ENCODE assay signal across 8 cellular contexts in the genomic region with DNA sequence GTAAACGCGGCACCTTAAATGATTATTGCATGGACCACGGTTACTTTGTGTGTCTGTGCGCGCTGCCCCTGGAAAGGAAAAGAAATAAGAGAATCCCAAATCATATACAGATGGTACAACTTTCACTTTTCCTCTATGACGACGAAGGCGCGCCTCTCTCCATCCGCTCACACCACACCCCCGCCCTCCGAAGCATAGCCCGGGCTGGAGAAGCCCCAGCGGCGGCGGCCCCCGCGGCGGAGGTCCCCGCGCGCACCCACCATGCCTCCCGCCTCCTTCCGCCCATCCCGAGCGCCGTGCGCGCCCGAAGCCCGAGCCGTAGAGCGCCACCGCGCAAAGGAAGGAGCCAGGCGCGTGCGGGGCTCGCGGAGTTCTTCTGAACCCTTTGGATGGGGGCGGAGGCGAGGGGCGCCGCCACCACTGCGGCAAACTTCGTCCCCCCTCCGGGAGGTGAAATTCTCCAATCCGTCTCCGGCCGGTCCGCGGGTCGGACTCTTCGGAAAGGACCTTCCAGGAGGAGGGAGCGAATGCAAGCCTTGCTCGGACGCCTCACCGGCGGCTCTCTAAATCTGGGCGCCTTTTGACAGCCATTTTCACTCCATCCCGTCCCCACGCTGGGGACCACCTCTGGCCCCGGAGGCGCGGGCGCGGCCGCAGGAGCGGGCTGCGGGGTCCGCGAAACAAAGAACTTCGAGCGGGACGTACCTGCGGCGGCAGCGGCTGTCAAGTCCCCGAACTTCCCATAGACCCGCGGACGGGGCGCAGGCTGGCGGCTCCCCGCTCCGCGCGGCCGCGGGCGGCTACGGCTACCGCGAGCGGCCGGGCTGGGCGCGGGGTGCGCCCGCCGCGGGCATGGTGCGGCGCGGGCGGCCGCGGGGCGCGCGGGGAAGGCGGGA. TPM values are rescaled to one million over a fixed set of nuclear protein-coding genes. Genes with fewer than 3 reads are reported as not detected.
DNase-seq lines count a peak whose midpoint lies in the region; FAIRE-seq and TF ChIP-seq lines count a peak whose summit lies in the region.

No MANE protein-coding gene starts in this region.

- peak overlapping the region; percentile 56 for H3K4me3 ChIP-seq in GM12865 (ENCODE audit: low read depth, low read length)
- H3K4me3 ChIP-seq in HEK293 (ENCODE audit: low read depth, low read length): peak overlapping the region; percentile 74
- H3K4me3 ChIP-seq in endocrine pancreas (ENCODE audit: control insufficient read depth, insufficient read depth, low read length): peak overlapping the region; percentile 59
- H3K4me3 ChIP-seq in mesenchymal stem cell (ENCODE audit: insufficient read depth in 1 of 2, low read depth in 1 of 2, low read length in 2 of 2): peak overlapping the region; percentile 71 to 95

- CTCF ChIA-PET in HEK293 (lab: Yijun Ruan, JAX) (no interaction called here), RWPE1 (lab: Yijun Ruan, JAX) (interaction anchor here (0.7 kb wide), 2 partner anchors 144 to 179 kb away, joined by 3 read pairs; no protein-coding TSS in a partner anchor)

- DNase-seq in GM12865 (ENCODE audit: low read depth): no peak
- DNase-seq in RWPE1 (ENCODE audit: low spot score): peak; percentile 49
- peak; percentile 76 for DNase-seq in mesenchymal stem cell
- peak; percentile 57 for DNase-seq in ureter (ENCODE audit: low spot score)
- DNase-seq in GM19239 (ENCODE audit: insufficient read length, low spot score): no peak
- no peak for DNase-seq in CD1c-positive myeloid dendritic cell (ENCODE audit: extremely low spot score)

- peak overlapping the region in 1 of 2 experiments; percentile 99 for H2BK12ac ChIP-seq in mesenchymal stem cell (ENCODE audit: low read length in 2 of 2)

- H2BK120ac ChIP-seq in mesenchymal stem cell (ENCODE audit: low read depth, low read length): peak overlapping the region; percentile 71

- H2BK5ac ChIP-seq in mesenchymal stem cell (ENCODE audit: low read depth, low read length, poor library complexity, severe bottlenecking): no peak overlapping the region

- H3K23ac ChIP-seq in mesenchymal stem cell (ENCODE audit: low read length in 2 of 2): peak overlapping the region in 1 of 2 experiments; percentile 48

- H3K9me3 ChIP-seq in HEK293 (ENCODE audit: control insufficient read depth, insufficient read depth, low read depth, low read length) (no peaks in the 10 kb centered on the region), endocrine pancreas (ENCODE audit: control insufficient read depth, low read length) (no peaks in the 10 kb centered on the region), mesenchymal stem cell (ENCODE audit: control insufficient read depth, low read length) (no peaks in the 10 kb centered on the region)

- H4K91ac ChIP-seq in mesenchymal stem cell (ENCODE audit: low read length): no peak overlapping the region

- peaks cover 8% of the 10 kb centered on the region for H3K79me1 ChIP-seq in mesenchymal stem cell (replicated peaks; ENCODE audit: low read length, poor library complexity, severe bottlenecking)

- no peak overlapping the region for H2AFZ ChIP-seq in mesenchymal stem cell (ENCODE audit: low read depth, low read length)

- H2AK5ac ChIP-seq in mesenchymal stem cell (ENCODE audit: low read length, severe bottlenecking): no peak overlapping the region

- peak overlapping the region; percentile 97 for H3K4me2 ChIP-seq in mesenchymal stem cell (ENCODE audit: low read length, poor library complexity, severe bottlenecking)

- H3K18ac ChIP-seq in mesenchymal stem cell (ENCODE audit: low read depth in 1 of 2, low read length in 2 of 2): peak overlapping the region; percentile 69 to 99

- H3K36me3 ChIP-seq in HEK293 (ENCODE audit: control insufficient read depth in 2 of 2, insufficient read depth in 1 of 2, low read length in 2 of 2) (no peaks in the 10 kb centered on the region), endocrine pancreas (ENCODE audit: control insufficient read depth, insufficient read depth, low read length) (no peaks in the 10 kb centered on the region), mesenchymal stem cell (ENCODE audit: control insufficient read depth in 1 of 2, insufficient read depth in 2 of 2, low read depth in 1 of 2, low read length in 2 of 2) (no peaks in the 10 kb centered on the region)

- no peaks in the 10 kb centered on the region for H3K27me3 ChIP-seq in endocrine pancreas (ENCODE audit: control insufficient read depth, insufficient read depth, low read length)
- H3K27me3 ChIP-seq in mesenchymal stem cell (ENCODE audit: control insufficient read depth in 1 of 2, insufficient read depth in 1 of 2, low read length in 2 of 2): no peaks in the 10 kb centered on the region

- H3K9ac ChIP-seq in endocrine pancreas (ENCODE audit: control insufficient read depth, insufficient read depth, low read length) (peak overlapping the region; percentile 70), mesenchymal stem cell (ENCODE audit: low read length) (peak overlapping the region; percentile 93)

- H3K4ac ChIP-seq in mesenchymal stem cell (ENCODE audit: low read depth in 1 of 2, low read length in 2 of 2): peak overlapping the region; percentile 24 to 54

- TF ChIP-seq CTCF in GM12865 (IDR thresholded peaks at IDR 0.05; ENCODE audit: insufficient read depth, low read depth, low read length, missing control alignments) (no peak), HEK293 (tag by site-specific recombination; IDR thresholded peaks at IDR 0.05) (peak; percentile 53; the same call in 1 of the 2 replicates), RWPE1 (conservative IDR thresholded peaks at IDR 0.05; ENCODE audit: low read depth) (no peak)

- peak overlapping the region in 1 of 2 experiments; percentile 77 for H3K14ac ChIP-seq in mesenchymal stem cell (ENCODE audit: low read length in 2 of 2)

- H3K27ac ChIP-seq in HEK293 (ENCODE audit: extremely low read depth, low read depth, low read length) (peak overlapping the region; percentile 96), RWPE1 (peak overlapping the region; percentile 96), mesenchymal stem cell (ENCODE audit: low read length, poor library complexity, severe bottlenecking) (no peak overlapping the region)

- no peak for FAIRE-seq in GM19239 (lab: Jason Lieb, UNC)

- peaks cover 59% of the 10 kb centered on the region for H3K4me1 ChIP-seq in HEK293 (ENCODE audit: control insufficient read depth, insufficient read depth, low read length)
- peaks cover 9% of the 10 kb centered on the region for H3K4me1 ChIP-seq in endocrine pancreas (ENCODE audit: control insufficient read depth, insufficient read depth, low read length)
- peaks cover 10% of the 10 kb centered on the region for H3K4me1 ChIP-seq in mesenchymal stem cell (ENCODE audit: control insufficient read depth, insufficient read depth, low read depth, low read length)

- H2BK15ac ChIP-seq in mesenchymal stem cell (ENCODE audit: low read depth, poor library complexity, severe bottlenecking): no peak overlapping the region

- H4K8ac ChIP-seq in mesenchymal stem cell (ENCODE audit: low read length): peak overlapping the region; percentile 12

- WGBS in mesenchymal stem cell: under 1% methylated on average over 88 of the region's 112 CpGs

- POLR2A ChIA-PET in HEK293 (lab: Yijun Ruan, JAX): no interaction called here
- POLR2A ChIA-PET in RWPE1 (lab: Yijun Ruan, JAX; ENCODE audit: low non-redundant PET): no interaction called here

TF ChIP-seq in HEK293, 187 proteins besides CTCF, POLR2A, EP300 and RAD21 (continues in another document):
- TF ChIP-seq GLIS2 (tag by site-specific recombination; IDR thresholded peaks at IDR 0.05) (peak; percentile 88), PATZ1 (tag by site-specific recombination; IDR thresholded peaks at IDR 0.05) (peak; percentile 77), ZXDB (tag by site-specific recombination; IDR thresholded peaks at IDR 0.05) (peak; percentile 53), KLF10 (tag by site-specific recombination; IDR thresholded peaks at IDR 0.05) (peak; percentile 61), PBX3 (CRISPR knock-in tag; IDR thresholded peaks at IDR 0.05) (peak; percentile 79; the same call in 1 of the 2 replicates), SP2 (tag by site-specific recombination; IDR thresholded peaks at IDR 0.05) (peak; percentile 72), ZNF426 (tag by site-specific recombination; IDR thresholded peaks at IDR 0.05) (no peak), ZEB2 (tag by site-specific recombination; IDR thresholded peaks at IDR 0.05) (0 out of 2 replicates have a peak, but pooled peaks have one; percentile 55), SP3 (tag by site-specific recombination; IDR thresholded peaks at IDR 0.05) (peak; percentile 9; the same call in 1 of the 2 replicates), YY1 (tag by site-specific recombination; IDR thresholded peaks at IDR 0.05) (peak; percentile 36; the same call in 1 of the 2 replicates), ZNF202 (tag by site-specific recombination; IDR thresholded peaks at IDR 0.05; ENCODE audit: borderline replicate concordance) (no peak), ZNF501 (tag by site-specific recombination; IDR thresholded peaks at IDR 0.05) (0 out of 2 replicates have a peak, but pooled peaks have one; percentile 28), ZNF423 (tag by site-specific recombination; IDR thresholded peaks at IDR 0.05) (no peak)

RNA-seq across cellular contexts. Expression of gene GLI3, which starts 0.5 kb away (rescaled TPM):
- 10.2 TPM for polyA plus RNA-seq in mesenchymal stem cell (2013, experiment 1 of 2)
- polyA plus RNA-seq in mesenchymal stem cell (2013, experiment 2 of 2): 10.0 TPM
- 28.8 TPM for total RNA-seq in ureter

Comparison
In these comparisons a context has a peak if more than half of its experiments do, and no peak if none do; other contexts are left out.
1. DNase-seq: peak in RWPE1 (single experiment), mesenchymal stem cell (single experiment) and ureter (single experiment); none in GM12865 (single experiment), GM19239 (single experiment) and CD1c-positive myeloid dendritic cell (single experiment).
2. Peak in every context shown above with its lines, with median percentiles within 50 percentile points of each other: H3K4me3 ChIP-seq.